ENCODE assay signal across 16 cellular contexts in genomic region chr1:228044961-228045360, GRCh38. TPM values are rescaled to one million over a fixed set of nuclear protein-coding genes. Genes with fewer than 3 reads are reported as not detected.
DNase-seq lines count a peak whose midpoint lies in the region; ATAC-seq and TF ChIP-seq lines count a peak whose summit lies in the region.
"Had no signal": no experiment of that assay in that cellular context is flagged by ENCODE, and none has a peak within 500 bp of the region (broad histone marks: within the 10 kb centered on the region; RNA-seq: fewer than 3 reads in every experiment).

No MANE protein-coding gene starts in this region.

- no peak overlapping the region for H3K27ac Mint-ChIP-seq in osteocyte (ENCODE audit: unreplicated experiment)
- no peak overlapping the region for H3K27ac Mint-ChIP-seq in activated T-helper 17 cell treated with anti-CD3 and anti-CD28 coated beads, Interleukin-2, amount 50 U/mL, for 72 hours

- H3K4me3 Mint-ChIP-seq in osteocyte (ENCODE audit: unreplicated experiment): no peak overlapping the region
- no peak overlapping the region for H3K4me3 Mint-ChIP-seq in activated T-helper 17 cell treated with anti-CD3 and anti-CD28 coated beads, Interleukin-2, amount 50 U/mL, for 72 hours

- ATAC-seq in activated T-helper 17 cell treated with anti-CD3 and anti-CD28 coated beads, Interleukin-2, amount 50 U/mL, for 72 hours (replicated peaks): no peak
- ATAC-seq: HCT116 had no signal

- peaks cover 36% of the 10 kb centered on the region for H3K4me1 ChIP-seq in NT2/D1 (ENCODE audit: insufficient read depth, insufficient read length)
- H3K4me1 ChIP-seq: SJSA1 had no signal

- H3K9me3 Mint-ChIP-seq in osteocyte (ENCODE audit: unreplicated experiment): no peaks in the 10 kb centered on the region
- H3K9me3 Mint-ChIP-seq in activated T-helper 17 cell treated with anti-CD3 and anti-CD28 coated beads, Interleukin-2, amount 50 U/mL, for 72 hours: no peaks in the 10 kb centered on the region

- H3K27me3 ChIP-seq in NT2/D1 (ENCODE audit: insufficient read depth, insufficient read length): peaks cover 17% of the 10 kb centered on the region
- H3K27me3 ChIP-seq: SJSA1 had no signal

- TF ChIP-seq CTCF in osteocyte (IDR thresholded peaks at IDR 0.05): no peak

- H3K9me3 ChIP-seq in NT2/D1 (ENCODE audit: insufficient read depth, low read length): no peaks in the 10 kb centered on the region

- peak; percentile 55 for DNase-seq in AG20443 (ENCODE audit: low spot score)
- DNase-seq in NT2/D1 (ENCODE audit: low read depth, low spot score): no peak
- DNase-seq in fibroblast of peridontal ligament (ENCODE audit: extremely low read depth): peak; percentile 3
- peak; percentile 59 for DNase-seq in osteocyte (ENCODE audit: extremely low spot score, unreplicated experiment)
- no peak for DNase-seq in Ammon's horn (ENCODE audit: low spot score)
- no peak for DNase-seq in midbrain (lab: John Stamatoyannopoulos, UW)
- no peak for DNase-seq in NCI-H1092 (lab: John Stamatoyannopoulos, UW)
- DNase-seq: C1 segment of cervical spinal cord; DND-41; GF-D8; NCI-H187 treated with DMSO at 0.1 percent for 48 hours; NCI-H446; NK-92 treated with Interleukin-12 subunit alpha and Interleukin-12 subunit beta, amount 100 ng/mL, for 24 hours had no signal

- peak overlapping the region; percentile 57 for H3K9ac ChIP-seq in NT2/D1 (ENCODE audit: insufficient read length, low read depth)

- H3K4me1 Mint-ChIP-seq in osteocyte (ENCODE audit: unreplicated experiment): no peaks in the 10 kb centered on the region
- H3K4me1 Mint-ChIP-seq in activated T-helper 17 cell treated with anti-CD3 and anti-CD28 coated beads, Interleukin-2, amount 50 U/mL, for 72 hours: no peaks in the 10 kb centered on the region

- no peaks in the 10 kb centered on the region for H3K36me3 ChIP-seq in NT2/D1 (ENCODE audit: insufficient read depth, insufficient read length, low read length)
- H3K36me3 ChIP-seq: SJSA1 had no signal

- no peaks in the 10 kb centered on the region for H3K36me3 Mint-ChIP-seq in osteocyte (ENCODE audit: unreplicated experiment)
- no peaks in the 10 kb centered on the region for H3K36me3 Mint-ChIP-seq in activated T-helper 17 cell treated with anti-CD3 and anti-CD28 coated beads, Interleukin-2, amount 50 U/mL, for 72 hours (ENCODE audit: low read depth)

- H3K4me3 ChIP-seq in NT2/D1 (ENCODE audit: insufficient read length, low read depth): no peak overlapping the region
- H3K4me3 ChIP-seq: SJSA1 had no signal

- peaks cover 24% of the 10 kb centered on the region for H3K27me3 Mint-ChIP-seq in osteocyte (ENCODE audit: unreplicated experiment)
- H3K27me3 Mint-ChIP-seq in activated T-helper 17 cell treated with anti-CD3 and anti-CD28 coated beads, Interleukin-2, amount 50 U/mL, for 72 hours: no peaks in the 10 kb centered on the region

RNA-seq across cellular contexts. Expression of gene ARF1, which starts 37.5 kb away (rescaled TPM):
- total RNA-seq in osteocyte: 305 and 306 TPM in 2 replicates
- total RNA-seq in activated T-helper 17 cell treated with anti-CD3 and anti-CD28 coated beads, Interleukin-2, amount 50 U/mL, for 72 hours: 100 to 1,000 TPM; 288 to 364 TPM

RNA-seq across cellular contexts. Expression of gene WNT3A, which starts 38.2 kb away (rescaled TPM):
- not detected in 2 replicates for total RNA-seq in osteocyte
- not detected for total RNA-seq in activated T-helper 17 cell treated with anti-CD3 and anti-CD28 coated beads, Interleukin-2, amount 50 U/mL, for 72 hours
- total RNA-seq: SJSA1 had no signal

RNA-seq across cellular contexts. Expression of gene C1orf35, which starts 58.2 kb away (rescaled TPM):
- total RNA-seq in osteocyte: 13.0 and 13.6 TPM in 2 replicates
- 10 to 100 TPM; 18.3 TPM for total RNA-seq in activated T-helper 17 cell treated with anti-CD3 and anti-CD28 coated beads, Interleukin-2, amount 50 U/mL, for 72 hours

Comparison
In these comparisons a context has a peak if more than half of its experiments do, and no peak if none do; other contexts are left out.
1. DNase-seq: peak in AG20443 (single experiment), fibroblast of peridontal ligament (single experiment) and osteocyte (single experiment); none in NT2/D1 (single experiment), Ammon's horn (single experiment), midbrain (single experiment) and NCI-H1092 (single experiment).